Comparison of ENCODE assay signal across 13 cellular contexts in genomic region chr7:158015403-158016116, GRCh38.
A peak's percentile ranks its signal among the peaks of the same experiment; 100 is the strongest.
DNase-seq lines count a peak whose midpoint lies in the region; ATAC-seq, FAIRE-seq and TF ChIP-seq lines count a peak whose summit lies in the region.
"Had no signal": no experiment of that assay in that cellular context is flagged by ENCODE, and none has a peak within 500 bp of the region (broad histone marks: within the 10 kb centered on the region; RNA-seq: fewer than 3 reads in every experiment).

No MANE protein-coding gene starts in this region.

- no peaks in the 10 kb centered on the region for H3K79me2 ChIP-seq in HepG2 (ENCODE audit: insufficient read depth, low read length)

- H3K27me3 ChIP-seq in HepG2 (ENCODE audit: control insufficient read depth in 1 of 2, insufficient read depth in 2 of 2, low read length in 2 of 2) (no peaks in the 10 kb centered on the region), thoracic aorta (replicated peaks; ENCODE audit: insufficient read depth) (no peaks in the 10 kb centered on the region)

- H4K20me1 ChIP-seq in HepG2 (ENCODE audit: insufficient read depth, low read length): no peaks in the 10 kb centered on the region; the same call in 1 of the 2 replicates

- H3K4me2 ChIP-seq in HepG2 (ENCODE audit: low read depth, low read length): peak overlapping the region; percentile 57
- H3K4me2 ChIP-seq: KMS-11 had no signal

- POLR2A ChIA-PET in HepG2 (lab: Yijun Ruan, JAX): no interaction called here

- intact Hi-C loops in HepG2 (cut with micrococcal nuclease; ENCODE audit: unreplicated experiment): no loop called here

- TF ChIP-seq EP300 in HepG2 (IDR thresholded peaks at IDR 0.05; ENCODE audit: low read depth in 2 of 2, low read length in 2 of 2) (no peak), HepG2 (CRISPR knock-in tag; IDR thresholded peaks at IDR 0.05; ENCODE audit: borderline replicate concordance) (no peak)

- FAIRE-seq in HepG2 (lab: Jason Lieb, UNC): no peak

- in situ Hi-C loops in HepG2 (cut with HindIII; ENCODE audit: extremely low pct_ligation_motif_present, low pct_unique_long_range_greater_than_20kb): no loop called here

- H3K36me3 ChIP-seq in HepG2 (replicated peaks in 1 of 2; ENCODE audit: control insufficient read depth in 1 of 2, insufficient read depth in 2 of 2, low read length in 2 of 2) (no peaks in the 10 kb centered on the region), thoracic aorta (no peaks in the 10 kb centered on the region)

- TF ChIP-seq RAD21 in HepG2 (CRISPR knock-in tag; IDR thresholded peaks at IDR 0.05): no peak

- H3K9me3 ChIP-seq in HepG2 (ENCODE audit: low read length): no peaks in the 10 kb centered on the region
- H3K9me3 ChIP-seq in thoracic aorta: no peaks in the 10 kb centered on the region

- no peak overlapping the region for H3K9ac ChIP-seq in HepG2 (ENCODE audit: insufficient read depth, low read depth, low read length)
- H3K9ac ChIP-seq: KMS-11 had no signal

- DNase-seq in NCI-H2081 (lab: John Stamatoyannopoulos, UW): peak; percentile 55
- no peak for DNase-seq in NCI-H2081 treated with DMSO at 0.1 percent for 48 hours (lab: John Stamatoyannopoulos, UW)
- DNase-seq in HepG2 (ENCODE audit: low spot score): no peak
- DNase-seq in thoracic aorta (ENCODE audit: low spot score): no peak
- DNase-seq in HuH-7 (ENCODE audit: low spot score): no peak
- DNase-seq in OCI-M1 (lab: John Stamatoyannopoulos, UW): no peak
- DNase-seq: activated CD4-positive, alpha-beta T cell treated with anti-CD3 and anti-CD28 coated beads, Interleukin-2, amount 10 ng/mL, durations not matched to agents 7 days and 5 days; HFFc6; stimulated activated CD4-positive, alpha-beta T cell treated with anti-CD3 and anti-CD28 coated beads, Interleukin-4, amount 100 ng/mL, for 1 hour; T-helper 1 cell had no signal

- no peak overlapping the region for H2AFZ ChIP-seq in HepG2 (ENCODE audit: low read length)

- CTCF ChIA-PET in HepG2 (lab: Yijun Ruan, JAX; ENCODE audit: low intra/inter-chr PET ratio, low total read pairs): no interaction called here

- 51% methylated on average over 18 of the region's 18 CpGs for WGBS in HepG2 (ENCODE audit: low lambda C conversion rate)

- peak; percentile 77 for ATAC-seq in HepG2
- ATAC-seq in thoracic aorta (ENCODE audit: insufficient number of reproducible peaks, low FRiP score, low read depth): no peak
- no peak for ATAC-seq in HG02610 (IDR thresholded peaks at IDR 0.05; ENCODE audit: unreplicated experiment)

- no peak for TF ChIP-seq POLR2A in HepG2 (IDR thresholded peaks at IDR 0.05; ENCODE audit: insufficient read depth in 1 of 2, low read depth in 2 of 2, low read length in 2 of 2)

- H3K4me1 ChIP-seq in HepG2 (ENCODE audit: insufficient read depth, low read length) (peaks cover 31% of the 10 kb centered on the region), thoracic aorta (ENCODE audit: control insufficient read depth in 1 of 2, low read depth in 2 of 2) (no peaks in the 10 kb centered on the region)

- BruUV-seq in HepG2 (replicated peaks; lab: Mats Ljungman, UMichigan): no TSS peak

- H3K27ac ChIP-seq in VCaP (peak overlapping the region; percentile 8; the same call in 1 of the 2 replicates), HepG2 (ENCODE audit: extremely low read length, insufficient read depth, low read length) (no peak overlapping the region), thoracic aorta (no peak overlapping the region)
- H3K27ac ChIP-seq: KMS-11 had no signal

- H3K4me3 ChIP-seq in HepG2 (replicated peaks in 1 of 3; ENCODE audit: insufficient read depth in 1 of 3, low read depth in 2 of 3, low read length in 3 of 3) (no peak overlapping the region), thoracic aorta (peak overlapping the region; percentile 51)

- TF ChIP-seq CTCF in VCaP (conservative IDR thresholded peaks at IDR 0.05) (no peak), HepG2 (CRISPR knock-in tag; IDR thresholded peaks at IDR 0.05) (no peak), thoracic aorta (IDR thresholded peaks at IDR 0.05) (no peak)

TF ChIP-seq in HepG2, 621 proteins besides CTCF, POLR2A, EP300 and RAD21 (continues in another document):
- TF ChIP-seq PATZ1 (CRISPR knock-in tag; IDR thresholded peaks at IDR 0.05) (no peak), SNAPC2 (CRISPR knock-in tag; IDR thresholded peaks at IDR 0.05) (no peak), JDP2 (CRISPR knock-in tag; IDR thresholded peaks at IDR 0.05; ENCODE audit: borderline replicate concordance) (no peak), AHR (CRISPR knock-in tag; IDR thresholded peaks at IDR 0.05) (no peak), CEBPG (CRISPR knock-in tag; IDR thresholded peaks at IDR 0.05) (0 out of 2 replicates have a peak, but pooled peaks have one; percentile 17), SP4 (CRISPR knock-in tag; IDR thresholded peaks at IDR 0.05) (no peak), ZSCAN25 (CRISPR knock-in tag; IDR thresholded peaks at IDR 0.05) (peak; percentile 92), POLR2G (IDR thresholded peaks at IDR 0.05; ENCODE audit: low read depth, low read length) (no peak)
- TF ChIP-seq, protein P1, sequence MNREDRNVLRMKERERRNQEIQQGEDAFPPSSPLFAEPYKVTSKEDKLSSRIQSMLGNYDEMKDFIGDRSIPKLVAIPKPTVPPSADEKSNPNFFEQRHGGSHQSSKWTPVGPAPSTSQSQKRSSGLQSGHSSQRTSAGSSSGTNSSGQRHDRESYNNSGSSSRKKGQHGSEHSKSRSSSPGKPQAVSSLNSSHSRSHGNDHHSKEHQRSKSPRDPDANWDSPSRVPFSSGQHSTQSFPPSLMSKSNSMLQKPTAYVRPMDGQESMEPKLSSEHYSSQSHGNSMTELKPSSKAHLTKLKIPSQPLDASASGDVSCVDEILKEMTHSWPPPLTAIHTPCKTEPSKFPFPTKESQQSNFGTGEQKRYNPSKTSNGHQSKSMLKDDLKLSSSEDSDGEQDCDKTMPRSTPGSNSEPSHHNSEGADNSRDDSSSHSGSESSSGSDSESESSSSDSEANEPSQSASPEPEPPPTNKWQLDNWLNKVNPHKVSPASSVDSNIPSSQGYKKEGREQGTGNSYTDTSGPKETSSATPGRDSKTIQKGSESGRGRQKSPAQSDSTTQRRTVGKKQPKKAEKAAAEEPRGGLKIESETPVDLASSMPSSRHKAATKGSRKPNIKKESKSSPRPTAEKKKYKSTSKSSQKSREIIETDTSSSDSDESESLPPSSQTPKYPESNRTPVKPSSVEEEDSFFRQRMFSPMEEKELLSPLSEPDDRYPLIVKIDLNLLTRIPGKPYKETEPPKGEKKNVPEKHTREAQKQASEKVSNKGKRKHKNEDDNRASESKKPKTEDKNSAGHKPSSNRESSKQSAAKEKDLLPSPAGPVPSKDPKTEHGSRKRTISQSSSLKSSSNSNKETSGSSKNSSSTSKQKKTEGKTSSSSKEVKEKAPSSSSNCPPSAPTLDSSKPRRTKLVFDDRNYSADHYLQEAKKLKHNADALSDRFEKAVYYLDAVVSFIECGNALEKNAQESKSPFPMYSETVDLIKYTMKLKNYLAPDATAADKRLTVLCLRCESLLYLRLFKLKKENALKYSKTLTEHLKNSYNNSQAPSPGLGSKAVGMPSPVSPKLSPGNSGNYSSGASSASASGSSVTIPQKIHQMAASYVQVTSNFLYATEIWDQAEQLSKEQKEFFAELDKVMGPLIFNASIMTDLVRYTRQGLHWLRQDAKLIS (CRISPR knock-in tag; IDR thresholded peaks at IDR 0.05): no peak
- TF ChIP-seq, protein P2, sequence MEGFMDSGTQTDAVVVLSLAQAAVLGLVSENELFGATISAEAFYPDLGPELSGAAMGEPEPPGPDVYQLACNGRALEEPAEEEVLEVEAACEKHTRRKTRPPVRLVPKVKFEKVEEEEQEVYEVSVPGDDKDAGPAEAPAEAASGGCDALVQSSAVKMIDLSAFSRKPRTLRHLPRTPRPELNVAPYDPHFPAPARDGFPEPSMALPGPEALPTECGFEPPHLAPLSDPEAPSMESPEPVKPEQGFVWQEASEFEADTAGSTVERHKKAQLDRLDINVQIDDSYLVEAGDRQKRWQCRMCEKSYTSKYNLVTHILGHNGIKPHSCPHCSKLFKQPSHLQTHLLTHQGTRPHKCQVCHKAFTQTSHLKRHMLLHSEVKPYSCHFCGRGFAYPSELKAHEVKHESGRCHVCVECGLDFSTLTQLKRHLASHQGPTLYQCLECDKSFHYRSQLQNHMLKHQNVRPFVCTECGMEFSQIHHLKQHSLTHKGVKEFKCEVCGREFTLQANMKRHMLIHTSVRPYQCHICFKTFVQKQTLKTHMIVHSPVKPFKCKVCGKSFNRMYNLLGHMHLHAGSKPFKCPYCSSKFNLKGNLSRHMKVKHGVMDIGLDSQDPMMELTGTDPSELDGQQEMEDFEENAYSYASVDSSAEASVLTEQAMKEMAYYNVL (CRISPR knock-in tag; IDR thresholded peaks at IDR 0.05; ENCODE audit: borderline replicate concordance): peak; percentile 77; the same call in 1 of the 2 replicates
- TF ChIP-seq, protein P3, sequence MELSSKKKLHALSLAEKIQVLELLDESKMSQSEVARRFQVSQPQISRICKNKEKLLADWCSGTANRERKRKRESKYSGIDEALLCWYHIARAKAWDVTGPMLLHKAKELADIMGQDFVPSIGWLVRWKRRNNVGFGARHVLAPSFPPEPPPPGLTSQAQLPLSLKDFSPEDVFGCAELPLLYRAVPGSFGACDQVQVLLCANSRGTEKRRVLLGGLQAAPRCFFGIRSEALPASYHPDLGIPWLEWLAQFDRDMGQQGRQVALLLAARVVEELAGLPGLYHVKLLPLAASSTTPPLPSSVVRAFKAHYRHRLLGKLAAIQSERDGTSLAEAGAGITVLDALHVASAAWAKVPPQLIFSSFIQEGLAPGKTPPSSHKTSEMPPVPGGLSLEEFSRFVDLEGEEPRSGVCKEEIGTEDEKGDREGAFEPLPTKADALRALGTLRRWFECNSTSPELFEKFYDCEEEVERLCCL (CRISPR knock-in tag; IDR thresholded peaks at IDR 0.05; ENCODE audit: borderline replicate concordance): no peak

Comparison
In these comparisons a context has a peak if more than half of its experiments do, and no peak if none do; other contexts are left out.
1. DNase-seq: peak in NCI-H2081 (2 of 2); none in NCI-H2081 treated with DMSO at 0.1 percent for 48 hours (single experiment), HepG2 (single experiment), thoracic aorta (single experiment), HuH-7 (single experiment) and OCI-M1 (single experiment).